ENCODE assay signal across 7 cellular contexts in the genomic region with DNA sequence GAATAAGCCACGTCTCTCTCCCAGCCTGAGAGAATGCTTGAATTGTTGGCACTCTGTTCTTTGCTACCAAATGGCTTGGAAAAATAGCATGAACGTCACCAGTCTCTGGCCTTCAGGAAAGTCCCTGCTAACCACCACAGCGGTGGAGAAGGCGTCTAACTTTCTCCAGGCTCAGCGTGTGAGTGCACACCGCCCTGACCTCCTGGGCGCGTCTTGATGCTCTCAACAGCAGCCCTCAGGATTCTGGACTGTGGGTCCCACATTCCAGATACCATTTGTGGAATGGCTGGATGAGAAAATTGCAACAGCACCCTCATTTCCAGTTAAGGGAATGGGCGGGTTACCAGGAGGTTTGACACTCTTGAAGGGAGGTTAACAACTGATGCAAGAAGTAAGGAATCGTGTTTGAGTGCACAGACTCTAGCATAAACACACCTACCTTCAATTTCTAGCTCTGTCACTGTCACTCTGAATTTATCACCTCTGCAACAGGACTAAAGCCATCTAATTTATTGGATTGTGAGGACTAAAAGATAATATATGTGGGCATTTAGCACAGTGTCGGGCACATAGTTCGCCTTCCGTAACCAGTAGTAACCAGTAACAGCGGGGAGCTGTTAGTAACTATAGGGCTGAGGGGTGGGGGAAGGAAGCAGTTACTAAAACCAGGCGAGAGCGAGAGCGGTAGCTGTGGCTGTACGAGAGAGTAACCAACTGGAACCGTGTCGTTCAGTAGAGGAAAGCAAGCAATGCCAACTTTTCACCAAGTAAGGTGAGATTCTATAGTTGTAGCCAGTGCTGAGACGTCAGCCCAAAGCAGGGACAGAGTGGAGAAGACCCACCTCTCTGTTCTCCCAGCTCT. TPM values are rescaled to one million over a fixed set of nuclear protein-coding genes. Genes with fewer than 3 reads are reported as not detected.
A peak's percentile ranks its signal among the peaks of the same experiment; 100 is the strongest.
DNase-seq lines count a peak whose midpoint lies in the region; ATAC-seq and TF ChIP-seq lines count a peak whose summit lies in the region.

No MANE protein-coding gene starts in this region.

- WGBS in mesodermal cell (ENCODE audit: insufficient coverage in 2 of 2), 2 experiments = 84 to 92% methylated on average over 16 to 17 of the region's 21 CpGs
- WGBS in testis, 2 donors = 50 to 56% methylated on average over 19 to 21 of the region's 21 CpGs

- H3K27ac ChIP-seq in SK-N-MC (peak overlapping the region; percentile 61; the same call in 1 of the 2 replicates), caudate nucleus (ENCODE audit: low read depth, low read length) (peak overlapping the region; percentile 87), mesodermal cell (ENCODE audit: low read depth, low read length, severe bottlenecking) (peak overlapping the region; percentile 85), testis (peak overlapping the region; percentile 73 to 89)

- H3K4me3 ChIP-seq in SK-N-MC (peak overlapping the region; percentile 80), mesodermal cell (ENCODE audit: extremely low read depth, insufficient read depth, low read length, poor library complexity, severe bottlenecking) (peak overlapping the region; percentile 59), testis (peak overlapping the region; percentile 66 to 77)

- no peak for TF ChIP-seq CTCF in testis (IDR thresholded peaks at IDR 0.05)

- H3K9ac ChIP-seq in SK-N-MC (ENCODE audit: insufficient read length) = peak overlapping the region; percentile 58

- H3K4me1 ChIP-seq in mesodermal cell (ENCODE audit: control insufficient read depth, insufficient read depth, low read length, poor library complexity, severe bottlenecking) (peaks cover 14% of the 10 kb centered on the region), testis (peaks cover 8% of the 10 kb centered on the region)

- no peaks in the 10 kb centered on the region for H3K27me3 ChIP-seq in testis

- H3K36me3 ChIP-seq in SK-N-MC (ENCODE audit: insufficient read depth, low read length) (0 out of 2 replicates have a peak, but pooled peaks cover 6% of the 10 kb centered on the region), mesodermal cell (ENCODE audit: control insufficient read depth, insufficient read depth, low read length) (peaks cover 14% of the 10 kb centered on the region), testis (ENCODE audit: low read depth, missing control alignments) (no peaks in the 10 kb centered on the region)

- TF ChIP-seq POLR2A in testis (IDR thresholded peaks at IDR 0.05) = no peak

- no peak for DNase-seq in SK-N-MC (ENCODE audit: low read depth, low spot score)
- peak in 1 of 61 donors; percentile 35 for DNase-seq in caudate nucleus (lab: John Stamatoyannopoulos, UW)
- peak; percentile 26 for DNase-seq in testis
- DNase-seq in SHP77 (lab: John Stamatoyannopoulos, UW) = no peak

- ATAC-seq in GM18870 (IDR thresholded peaks at IDR 0.05; ENCODE audit: unreplicated experiment) (peak; percentile 64), HG02884 (IDR thresholded peaks at IDR 0.05; ENCODE audit: unreplicated experiment) (peak; percentile 62)

- intact Hi-C loops in testis (cut with DNase I; ENCODE audit: low total_unique reads) = no loop called here

- H3K9me3 ChIP-seq in SK-N-MC (ENCODE audit: low read depth, low read length) (no peaks in the 10 kb centered on the region), mesodermal cell (ENCODE audit: control insufficient read depth, low read length) (peaks cover 19% of the 10 kb centered on the region), testis (no peaks in the 10 kb centered on the region)

RNA-seq across cellular contexts. Expression of a gene that starts 0.8 kb away (rescaled TPM):
- 19.2 TPM for polyA plus RNA-seq in mesodermal cell (2013, experiment 1 of 2)
- 24.7 TPM for polyA plus RNA-seq in mesodermal cell (2013, experiment 2 of 2)
- 1 to 10 TPM; 7.5 to 9.5 TPM for total RNA-seq in testis
- 13.4 TPM for polyA plus RNA-seq in testis (ENCODE audit: insufficient read depth, low read depth, low replicate concordance)

RNA-seq across cellular contexts. Expression of a gene that starts 11.8 kb away (rescaled TPM):
- 2.2 TPM for polyA plus RNA-seq in mesodermal cell (2013, experiment 1 of 2)
- 0.61 TPM for polyA plus RNA-seq in mesodermal cell (2013, experiment 2 of 2)
- 1 to 10 TPM; 1.3 to 1.5 TPM for total RNA-seq in testis
- polyA plus RNA-seq in testis (ENCODE audit: insufficient read depth, low read depth, low replicate concordance) = 4.6 TPM
